Comparison of ENCODE assay signal across 8 cellular contexts in genomic region chr18:3012920-3013810, GRCh38.
DNase-seq lines count a peak whose midpoint lies in the region; ATAC-seq and TF ChIP-seq lines count a peak whose summit lies in the region.

A gene with protein sequence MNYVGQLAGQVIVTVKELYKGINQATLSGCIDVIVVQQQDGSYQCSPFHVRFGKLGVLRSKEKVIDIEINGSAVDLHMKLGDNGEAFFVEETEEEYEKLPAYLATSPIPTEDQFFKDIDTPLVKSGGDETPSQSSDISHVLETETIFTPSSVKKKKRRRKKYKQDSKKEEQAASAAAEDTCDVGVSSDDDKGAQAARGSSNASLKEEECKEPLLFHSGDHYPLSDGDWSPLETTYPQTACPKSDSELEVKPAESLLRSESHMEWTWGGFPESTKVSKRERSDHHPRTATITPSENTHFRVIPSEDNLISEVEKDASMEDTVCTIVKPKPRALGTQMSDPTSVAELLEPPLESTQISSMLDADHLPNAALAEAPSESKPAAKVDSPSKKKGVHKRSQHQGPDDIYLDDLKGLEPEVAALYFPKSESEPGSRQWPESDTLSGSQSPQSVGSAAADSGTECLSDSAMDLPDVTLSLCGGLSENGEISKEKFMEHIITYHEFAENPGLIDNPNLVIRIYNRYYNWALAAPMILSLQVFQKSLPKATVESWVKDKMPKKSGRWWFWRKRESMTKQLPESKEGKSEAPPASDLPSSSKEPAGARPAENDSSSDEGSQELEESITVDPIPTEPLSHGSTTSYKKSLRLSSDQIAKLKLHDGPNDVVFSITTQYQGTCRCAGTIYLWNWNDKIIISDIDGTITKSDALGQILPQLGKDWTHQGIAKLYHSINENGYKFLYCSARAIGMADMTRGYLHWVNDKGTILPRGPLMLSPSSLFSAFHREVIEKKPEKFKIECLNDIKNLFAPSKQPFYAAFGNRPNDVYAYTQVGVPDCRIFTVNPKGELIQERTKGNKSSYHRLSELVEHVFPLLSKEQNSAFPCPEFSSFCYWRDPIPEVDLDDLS (minus strand): TSS chr18:3013144. CDS start chr18:2960840, 52,304 bp downstream.

- peaks cover 8% of the 10 kb centered on the region for H3K36me3 Mint-ChIP-seq in activated naive CD4-positive, alpha-beta T cell treated with anti-CD3 and anti-CD28 coated beads, Interleukin-2, amount 50 U/mL, for 24 hours

- no peaks in the 10 kb centered on the region for H3K9me3 Mint-ChIP-seq in activated naive CD4-positive, alpha-beta T cell treated with anti-CD3 and anti-CD28 coated beads, Interleukin-2, amount 50 U/mL, for 24 hours

- POLR2A ChIA-PET in GM10248 (lab: Yijun Ruan, JAX): no interaction called here

- no peaks in the 10 kb centered on the region for H3K27me3 Mint-ChIP-seq in activated naive CD4-positive, alpha-beta T cell treated with anti-CD3 and anti-CD28 coated beads, Interleukin-2, amount 50 U/mL, for 24 hours

- peak within 1 kb of the TSS; percentile 92 for H3K27ac Mint-ChIP-seq in activated naive CD4-positive, alpha-beta T cell treated with anti-CD3 and anti-CD28 coated beads, Interleukin-2, amount 50 U/mL, for 24 hours

- DNase-seq in GM10248 (ENCODE audit: extremely low spot score) (peak; percentile 98), NCI-H1092 treated with DMSO at 0.1 percent for 48 hours (lab: John Stamatoyannopoulos, UW) (peak; percentile 84), globus pallidus (ENCODE audit: low spot score) (peak; percentile 93), nucleus accumbens (lab: John Stamatoyannopoulos, UW) (peak; percentile 18 to 99 (median 89)), superior temporal gyrus (ENCODE audit: extremely low spot score) (peak; percentile 94)

- CTCF ChIA-PET in GM10248 (lab: Yijun Ruan, JAX): interaction anchor here (0.8 kb wide), 1 partner anchor 50 kb away, joined by 3 read pairs; no protein-coding TSS in a partner anchor

- no peak for TF ChIP-seq CTCF in GM10248 (IDR thresholded peaks at IDR 0.05; ENCODE audit: control extremely low read depth, extremely low read depth, low read depth, missing control alignments)

- ATAC-seq in HG02623 (IDR thresholded peaks at IDR 0.05; ENCODE audit: unreplicated experiment): peak; percentile 90
- peak; percentile 79 for ATAC-seq in SK-N-SH treated with all-trans-retinoic acid at 6 μM for 48 hours

- peaks cover 73% of the 10 kb centered on the region for H3K4me1 Mint-ChIP-seq in activated naive CD4-positive, alpha-beta T cell treated with anti-CD3 and anti-CD28 coated beads, Interleukin-2, amount 50 U/mL, for 24 hours

- peak within 1 kb of the TSS; percentile 97 for H3K4me3 Mint-ChIP-seq in activated naive CD4-positive, alpha-beta T cell treated with anti-CD3 and anti-CD28 coated beads, Interleukin-2, amount 50 U/mL, for 24 hours

TF ChIP-seq in SK-N-SH treated with all-trans-retinoic acid at 6 μM for 48 hours, 23 proteins besides CTCF, POLR2A, EP300 and RAD21:
- TF ChIP-seq RARB (CRISPR knock-in tag; IDR thresholded peaks at IDR 0.05) (no peak), TCF4 (CRISPR knock-in tag; IDR thresholded peaks at IDR 0.05; ENCODE audit: borderline replicate concordance) (no peak), TOX (CRISPR knock-in tag; IDR thresholded peaks at IDR 0.05; ENCODE audit: borderline replicate concordance) (no peak), ZC3H10 (CRISPR knock-in tag; IDR thresholded peaks at IDR 0.05) (no peak), PPARA (CRISPR knock-in tag; IDR thresholded peaks at IDR 0.05; ENCODE audit: borderline replicate concordance) (no peak), ESRRG (CRISPR knock-in tag; IDR thresholded peaks at IDR 0.05) (no peak), TSHZ2 (CRISPR knock-in tag; IDR thresholded peaks at IDR 0.05) (no peak), ISL1 (CRISPR knock-in tag; IDR thresholded peaks at IDR 0.05) (no peak), ZFP30 (CRISPR knock-in tag; IDR thresholded peaks at IDR 0.05) (no peak), ZNF70 (CRISPR knock-in tag; IDR thresholded peaks at IDR 0.05) (no peak), ZFP3 (CRISPR knock-in tag; IDR thresholded peaks at IDR 0.05) (no peak), ZNF565 (CRISPR knock-in tag; conservative IDR thresholded peaks at IDR 0.05; ENCODE audit: low read depth) (no peak), BACH2 (CRISPR knock-in tag; IDR thresholded peaks at IDR 0.05; ENCODE audit: borderline replicate concordance) (no peak), ZNF8 (CRISPR knock-in tag; IDR thresholded peaks at IDR 0.05) (no peak)
- TF ChIP-seq, protein P1, sequence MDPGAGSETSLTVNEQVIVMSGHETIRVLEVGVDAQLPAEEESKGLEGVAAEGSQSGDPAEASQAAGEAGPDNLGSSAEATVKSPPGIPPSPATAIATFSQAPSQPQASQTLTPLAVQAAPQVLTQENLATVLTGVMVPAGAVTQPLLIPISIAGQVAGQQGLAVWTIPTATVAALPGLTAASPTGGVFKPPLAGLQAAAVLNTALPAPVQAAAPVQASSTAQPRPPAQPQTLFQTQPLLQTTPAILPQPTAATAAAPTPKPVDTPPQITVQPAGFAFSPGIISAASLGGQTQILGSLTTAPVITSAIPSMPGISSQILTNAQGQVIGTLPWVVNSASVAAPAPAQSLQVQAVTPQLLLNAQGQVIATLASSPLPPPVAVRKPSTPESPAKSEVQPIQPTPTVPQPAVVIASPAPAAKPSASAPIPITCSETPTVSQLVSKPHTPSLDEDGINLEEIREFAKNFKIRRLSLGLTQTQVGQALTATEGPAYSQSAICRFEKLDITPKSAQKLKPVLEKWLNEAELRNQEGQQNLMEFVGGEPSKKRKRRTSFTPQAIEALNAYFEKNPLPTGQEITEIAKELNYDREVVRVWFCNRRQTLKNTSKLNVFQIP (CRISPR knock-in tag; IDR thresholded peaks at IDR 0.05; ENCODE audit: borderline replicate concordance, low read depth): no peak
- TF ChIP-seq, protein P2, sequence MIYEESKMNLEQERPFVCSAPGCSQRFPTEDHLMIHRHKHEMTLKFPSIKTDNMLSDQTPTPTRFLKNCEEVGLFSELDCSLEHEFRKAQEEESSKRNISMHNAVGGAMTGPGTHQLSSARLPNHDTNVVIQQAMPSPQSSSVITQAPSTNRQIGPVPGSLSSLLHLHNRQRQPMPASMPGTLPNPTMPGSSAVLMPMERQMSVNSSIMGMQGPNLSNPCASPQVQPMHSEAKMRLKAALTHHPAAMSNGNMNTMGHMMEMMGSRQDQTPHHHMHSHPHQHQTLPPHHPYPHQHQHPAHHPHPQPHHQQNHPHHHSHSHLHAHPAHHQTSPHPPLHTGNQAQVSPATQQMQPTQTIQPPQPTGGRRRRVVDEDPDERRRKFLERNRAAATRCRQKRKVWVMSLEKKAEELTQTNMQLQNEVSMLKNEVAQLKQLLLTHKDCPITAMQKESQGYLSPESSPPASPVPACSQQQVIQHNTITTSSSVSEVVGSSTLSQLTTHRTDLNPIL (CRISPR knock-in tag; IDR thresholded peaks at IDR 0.05; ENCODE audit: low read depth): no peak
TF ChIP-seq in SK-N-SH treated with all-trans-retinoic acid at 6 μM for 48 hours: peak in this region for 0.

Comparison
In these comparisons a context has a peak if more than half of its experiments do, and no peak if none do; other contexts are left out.
1. Peak in every context shown above with its lines: DNase-seq and ATAC-seq.